11 cellular contexts compared by ENCODE assay signal in the genomic region with DNA sequence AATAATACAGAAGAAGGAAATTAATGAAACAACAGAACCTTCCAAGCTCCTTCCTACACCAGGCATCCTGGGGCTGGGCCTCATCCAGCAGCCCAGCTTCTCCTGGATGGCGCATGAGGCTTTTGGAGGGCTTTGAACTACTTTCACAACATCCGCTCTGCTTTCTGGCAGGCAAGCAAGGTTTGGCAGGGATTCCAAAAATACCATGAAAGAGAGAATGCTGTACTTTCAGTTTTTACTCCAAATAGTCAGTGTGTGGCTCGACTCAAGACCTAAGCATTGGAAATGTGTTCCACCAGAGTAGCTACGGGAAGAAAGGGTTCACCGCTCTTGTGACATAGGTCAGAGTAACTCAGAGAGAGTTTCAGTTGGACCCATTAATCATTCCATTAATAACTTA.
DNase-seq lines count a peak whose midpoint lies in the region; ATAC-seq and TF ChIP-seq lines count a peak whose summit lies in the region.
"Had no signal": no experiment of that assay in that cellular context is flagged by ENCODE, and none has a peak within 500 bp of the region (broad histone marks: within the 10 kb centered on the region; RNA-seq: fewer than 3 reads in every experiment).

No MANE protein-coding gene starts in this region.

- ATAC-seq in GM21447 (IDR thresholded peaks at IDR 0.05; ENCODE audit: unreplicated experiment), result peak; percentile 33
- ATAC-seq in stimulated activated memory B cell treated with anti-CD40 and anti-IgM and Interleukin-4, amounts not matched to agents 10 μg/mL and 1 μg/mL and 100 μg/mL, for 72 hours, result no peak
- ATAC-seq: GM23338 had no signal

- POLR2A ChIA-PET in AG04449 (lab: Yijun Ruan, JAX), result no interaction called here

- H3K27me3 Mint-ChIP-seq in stimulated activated memory B cell treated with anti-CD40 and anti-IgM and Interleukin-4, amounts not matched to agents 10 μg/mL and 1 μg/mL and 100 μg/mL, for 72 hours, result no peaks in the 10 kb centered on the region

- no peak overlapping the region for H3K4me3 ChIP-seq in AG04449 (ENCODE audit: low read depth, low read length)
- H3K4me3 ChIP-seq: GM23338 had no signal

- H3K27ac Mint-ChIP-seq in stimulated activated memory B cell treated with anti-CD40 and anti-IgM and Interleukin-4, amounts not matched to agents 10 μg/mL and 1 μg/mL and 100 μg/mL, for 72 hours, result no peak overlapping the region
- H3K27ac Mint-ChIP-seq: GM23338 had no signal

- H3K9me3 Mint-ChIP-seq in stimulated activated memory B cell treated with anti-CD40 and anti-IgM and Interleukin-4, amounts not matched to agents 10 μg/mL and 1 μg/mL and 100 μg/mL, for 72 hours, result no peaks in the 10 kb centered on the region

- H3K4me1 Mint-ChIP-seq in stimulated activated memory B cell treated with anti-CD40 and anti-IgM and Interleukin-4, amounts not matched to agents 10 μg/mL and 1 μg/mL and 100 μg/mL, for 72 hours, result no peaks in the 10 kb centered on the region
- H3K4me1 Mint-ChIP-seq: GM23338 had no signal

- CTCF ChIA-PET in AG04449 (lab: Yijun Ruan, JAX), result interaction anchor here (1.6 to 2.2 kb wide), 2 partner anchors 10 to 206 kb away, joined by 9 to 13 read pairs; no protein-coding TSS in a partner anchor

- H3K36me3 Mint-ChIP-seq in stimulated activated memory B cell treated with anti-CD40 and anti-IgM and Interleukin-4, amounts not matched to agents 10 μg/mL and 1 μg/mL and 100 μg/mL, for 72 hours, result no peaks in the 10 kb centered on the region

- TF ChIP-seq CTCF in AG04449 (IDR thresholded peaks at IDR 0.05; ENCODE audit: insufficient read depth, low read length, missing control alignments), result no peak

- no peak overlapping the region for H3K4me3 Mint-ChIP-seq in stimulated activated memory B cell treated with anti-CD40 and anti-IgM and Interleukin-4, amounts not matched to agents 10 μg/mL and 1 μg/mL and 100 μg/mL, for 72 hours
- H3K4me3 Mint-ChIP-seq: GM23338 had no signal

- DNase-seq in AG04449 (ENCODE audit: low read depth, low spot score) (peak; percentile 24), dermis blood vessel endothelial cell (peak; percentile 17), middle frontal gyrus (ENCODE audit: extremely low spot score, low spot score) (peak; percentile 67), NCI-H1436 treated with DMSO at 0.1 percent for 48 hours (lab: John Stamatoyannopoulos, UW) (no peak), NCI-H2227 treated with DMSO at 0.1 percent for 48 hours (lab: John Stamatoyannopoulos, UW) (no peak)
- no peak for DNase-seq in central memory CD4-positive, alpha-beta T cell
- DNase-seq: activated naive CD4-positive, alpha-beta T cell treated with anti-CD3 and anti-CD28 coated beads, Interleukin-2, amount 50 U/mL, for 16 hours; DMS 273 treated with DMSO at 0.1 percent for 48 hours had no signal

Comparison
In these comparisons a context has a peak if more than half of its experiments do, and no peak if none do; other contexts are left out.
1. DNase-seq: peak in AG04449 (single experiment), dermis blood vessel endothelial cell (single experiment) and middle frontal gyrus (single experiment); none in NCI-H1436 treated with DMSO at 0.1 percent for 48 hours (single experiment), NCI-H2227 treated with DMSO at 0.1 percent for 48 hours (single experiment) and central memory CD4-positive, alpha-beta T cell (single experiment).